ENCODE assay signal across 17 cellular contexts in the genomic region with DNA sequence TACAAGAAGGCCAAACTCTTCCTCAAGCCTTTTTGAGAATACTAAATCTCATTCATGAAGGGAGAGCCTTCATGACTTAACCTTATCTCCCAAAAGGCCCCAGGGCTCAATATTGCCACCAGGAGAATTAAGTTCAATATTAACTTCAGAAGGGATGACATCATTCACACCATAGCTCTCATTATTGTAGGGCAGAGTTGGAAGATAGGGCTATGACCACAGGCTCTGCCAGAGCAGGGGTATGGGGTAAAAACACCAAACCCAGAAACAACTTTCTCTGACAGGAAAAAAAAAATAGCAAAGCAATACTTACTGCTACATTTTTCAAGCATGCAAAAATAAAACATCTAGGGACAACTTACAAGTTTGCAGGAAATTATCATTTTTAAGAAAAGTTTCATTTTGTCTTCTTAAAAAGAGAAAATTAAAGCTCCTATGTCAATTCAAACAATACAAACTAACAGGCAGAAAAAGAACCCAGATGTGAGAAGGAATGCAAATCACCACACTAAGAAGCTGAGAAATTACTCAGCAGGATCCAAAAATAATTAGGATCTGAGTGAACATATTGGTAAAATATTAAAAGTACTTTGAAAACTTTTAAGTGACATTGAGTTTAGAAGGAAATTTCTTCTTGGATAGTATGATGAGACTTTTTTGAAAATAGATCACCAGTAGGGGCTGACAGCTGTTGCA.
DNase-seq lines count a peak whose midpoint lies in the region; ATAC-seq and TF ChIP-seq lines count a peak whose summit lies in the region.
"Had no signal": no experiment of that assay in that cellular context is flagged by ENCODE, and none has a peak within 500 bp of the region (broad histone marks: within the 10 kb centered on the region; RNA-seq: fewer than 3 reads in every experiment).

No MANE protein-coding gene starts in this region.

- in situ Hi-C loops in SK-MEL-5 (cut with HindIII; ENCODE audit: low pct_unique_long_range_greater_than_20kb, low sequenced_read_pairs) (no loop called here), GM13977 (cut with MboI; ENCODE audit: low pct_unique_long_range_greater_than_20kb, low sequenced_read_pairs, unreplicated experiment) (no loop called here)

- ATAC-seq in GM18870 (IDR thresholded peaks at IDR 0.05; ENCODE audit: unreplicated experiment) (peak; percentile 63), HG02759 (IDR thresholded peaks at IDR 0.05; ENCODE audit: unreplicated experiment) (peak; percentile 90), GM21381 (IDR thresholded peaks at IDR 0.05; ENCODE audit: unreplicated experiment) (no peak)
- ATAC-seq: HCT116 had no signal

- no peak for TF ChIP-seq CTCF in GM10266 (IDR thresholded peaks at IDR 0.05; ENCODE audit: control insufficient read depth, insufficient read depth, low read depth, missing control alignments)
- no peak for TF ChIP-seq CTCF in GM13977 (IDR thresholded peaks at IDR 0.05; ENCODE audit: extremely low read depth, insufficient read depth, missing control alignments)

- DNase-seq in SK-MEL-5 (ENCODE audit: low read depth, low spot score) (peak; percentile 1), activated T-cell treated with anti-CD3 and anti-CD28 coated beads for 4 hours (no peak), GM10266 (ENCODE audit: extremely low spot score) (no peak), GM13977 (ENCODE audit: low spot score) (no peak)
- DNase-seq: C1 segment of cervical spinal cord; Calu3; CD4-positive, alpha-beta T cell; DMS 273 treated with DMSO at 0.1 percent for 48 hours; DMS79; EL; GM23248; IMR-90; KBM-7 had no signal
